ENCODE assay signal across 15 cellular contexts in genomic region chr20:7742479-7742878, GRCh38.
DNase-seq lines count a peak whose midpoint lies in the region; ATAC-seq, FAIRE-seq and TF ChIP-seq lines count a peak whose summit lies in the region.
"Had no signal": no experiment of that assay in that cellular context is flagged by ENCODE, and none has a peak within 500 bp of the region (broad histone marks: within the 10 kb centered on the region; RNA-seq: fewer than 3 reads in every experiment).

No MANE protein-coding gene starts in this region.

- H2AFZ ChIP-seq in astrocyte (ENCODE audit: low read depth, low read length), result no peak overlapping the region

- no peak overlapping the region for H3K9ac ChIP-seq in astrocyte (ENCODE audit: low read length)
- H3K9ac ChIP-seq: BLaER1 had no signal

- no peaks in the 10 kb centered on the region for H3K9me3 Mint-ChIP-seq in astrocyte (ENCODE audit: unreplicated experiment)
- H3K9me3 Mint-ChIP-seq: activated T-helper 2 cell treated with anti-CD3 and anti-CD28 coated beads, Interferon-gamma antibody, Interleukin-2, Interleukin-4, amounts not matched to agents 10 μg/mL and 5 μg/mL and 100 μg/mL, durations not matched to agents 14 hours and 24 hours and 36 hours had no signal

- H3K4me2 ChIP-seq in astrocyte (ENCODE audit: low read length), result peak overlapping the region; percentile 50
- H3K4me2 ChIP-seq: BLaER1 had no signal

- H3K4me1 ChIP-seq in astrocyte (ENCODE audit: insufficient read depth, low read length), result peaks cover 6% of the 10 kb centered on the region
- H3K4me1 ChIP-seq: BLaER1 had no signal

- peak overlapping the region; percentile 2 for H3K27ac ChIP-seq in astrocyte (ENCODE audit: low read depth, low read length)
- H3K27ac ChIP-seq: BLaER1 had no signal

- no peak overlapping the region for H3K4me3 Mint-ChIP-seq in astrocyte (ENCODE audit: unreplicated experiment)
- H3K4me3 Mint-ChIP-seq: activated CD4-positive, alpha-beta memory T cell treated with anti-CD3 and anti-CD28 coated beads for 36 hours had no signal

- FAIRE-seq in astrocyte (lab: Jason Lieb, UNC), result no peak
- FAIRE-seq: endometrium had no signal

- no peaks in the 10 kb centered on the region for H3K36me3 Mint-ChIP-seq in astrocyte (ENCODE audit: low read depth, unreplicated experiment)
- H3K36me3 Mint-ChIP-seq: activated CD4-positive, alpha-beta memory T cell treated with anti-CD3 and anti-CD28 coated beads for 36 hours had no signal

- H3K4me1 Mint-ChIP-seq in astrocyte (ENCODE audit: low read depth, unreplicated experiment), result peaks cover 16% of the 10 kb centered on the region

- no peak for ATAC-seq in GM19351 (IDR thresholded peaks at IDR 0.05; ENCODE audit: unreplicated experiment)

- no peaks in the 10 kb centered on the region for H4K20me1 ChIP-seq in astrocyte (ENCODE audit: insufficient read depth, low read length)
- H4K20me1 ChIP-seq: BLaER1 had no signal

- DNase-seq in DMS 273 (lab: John Stamatoyannopoulos, UW; ENCODE audit: unreplicated experiment), result peak; percentile 85
- DNase-seq in NCI-H146 treated with DMSO at 0.1 percent for 48 hours (lab: John Stamatoyannopoulos, UW; ENCODE audit: unreplicated experiment), result peak; percentile 82
- peak; percentile 83 for DNase-seq in astrocyte (ENCODE audit: low read depth)
- peak; percentile 68 for DNase-seq in iris pigment epithelial cell (ENCODE audit: low read depth)
- no peak for DNase-seq in retina
- no peak for DNase-seq in foreskin melanocyte
- no peak for DNase-seq in activated effector memory CD4-positive, alpha-beta T cell treated with anti-CD3 and anti-CD28 coated beads, Interleukin-2, amount 50 U/mL, for 16 hours
- DNase-seq: activated CD4-positive, alpha-beta memory T cell treated with anti-CD3 and anti-CD28 coated beads for 36 hours; GDM1; KBM-7; NCI-H187 treated with DMSO at 0.1 percent for 48 hours had no signal

- no peaks in the 10 kb centered on the region for H3K79me2 ChIP-seq in astrocyte (ENCODE audit: insufficient read depth, low read length)

- H3K36me3 ChIP-seq in astrocyte (ENCODE audit: insufficient read depth, low read length), result no peaks in the 10 kb centered on the region
- H3K36me3 ChIP-seq: BLaER1 had no signal

- H3K27me3 Mint-ChIP-seq in astrocyte (ENCODE audit: low read depth, unreplicated experiment), result no peaks in the 10 kb centered on the region
- H3K27me3 Mint-ChIP-seq: activated CD4-positive, alpha-beta memory T cell treated with anti-CD3 and anti-CD28 coated beads for 36 hours had no signal

- no peaks in the 10 kb centered on the region for H3K27me3 ChIP-seq in astrocyte (ENCODE audit: insufficient read depth, low read length)
- H3K27me3 ChIP-seq: BLaER1 had no signal

- H3K27ac Mint-ChIP-seq in astrocyte (ENCODE audit: unreplicated experiment), result peak overlapping the region; percentile 23
- H3K27ac Mint-ChIP-seq: activated CD4-positive, alpha-beta memory T cell treated with anti-CD3 and anti-CD28 coated beads for 36 hours; activated T-helper 2 cell treated with anti-CD3 and anti-CD28 coated beads, Interferon-gamma antibody, Interleukin-2, Interleukin-4, amounts not matched to agents 10 μg/mL and 5 μg/mL and 100 μg/mL, durations not matched to agents 14 hours and 24 hours and 36 hours had no signal

- no peak for TF ChIP-seq CTCF in astrocyte (IDR thresholded peaks at IDR 0.05; ENCODE audit: insufficient read depth, low read depth, low read length)

- no peaks in the 10 kb centered on the region for H3K9me3 ChIP-seq in astrocyte (ENCODE audit: insufficient read depth, low read depth, low read length)
- H3K9me3 ChIP-seq: BLaER1 had no signal

- no peak overlapping the region for H3K4me3 ChIP-seq in astrocyte (ENCODE audit: insufficient read depth, low read depth, low read length)
- H3K4me3 ChIP-seq: BLaER1 had no signal

Comparison
In these comparisons a context has a peak if more than half of its experiments do, and no peak if none do; other contexts are left out.
1. DNase-seq: peak in DMS 273 (single experiment), NCI-H146 treated with DMSO at 0.1 percent for 48 hours (single experiment), astrocyte (single experiment) and iris pigment epithelial cell (single experiment); none in retina (single experiment), foreskin melanocyte (single experiment) and activated effector memory CD4-positive, alpha-beta T cell treated with anti-CD3 and anti-CD28 coated beads, Interleukin-2, amount 50 U/mL, for 16 hours (single experiment).